ENCODE assay signal across 35 cellular contexts in the genomic region with DNA sequence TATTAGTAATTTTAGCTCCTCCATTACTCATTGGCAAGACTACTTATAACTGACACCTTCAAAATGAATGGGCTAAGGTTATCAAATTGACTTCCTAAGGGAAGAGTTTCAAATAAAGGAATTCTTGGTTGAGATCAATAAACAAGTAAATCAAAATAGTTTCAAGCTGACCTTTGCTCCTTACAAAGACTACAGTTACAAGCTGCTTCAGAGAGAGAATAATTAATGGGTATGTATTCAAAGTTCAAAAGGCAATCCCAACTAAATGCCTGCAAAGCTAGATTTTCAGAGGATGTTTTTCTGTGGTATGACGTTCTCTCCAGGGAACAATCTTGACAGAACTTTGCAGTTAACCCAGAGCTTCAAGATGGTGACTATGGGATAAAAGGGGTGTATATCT.
"Had no signal": no experiment of that assay in that cellular context is flagged by ENCODE, and none has a peak within 500 bp of the region (broad histone marks: within the 10 kb centered on the region; RNA-seq: fewer than 3 reads in every experiment).

No MANE protein-coding gene starts in this region.

- DNase-seq: activated B cell treated with CpG ODN at 0.5 μM for 24 hours; activated CD4-positive, alpha-beta T cell treated with anti-CD3 and anti-CD28 coated beads for 48 hours; activated CD4-positive, alpha-beta T cell treated with anti-CD3 and anti-CD28 coated beads, Interleukin-2, amount 50 U/mL, for 1 hour; activated CD4-positive, alpha-beta T cell treated with anti-CD3 and anti-CD28 coated beads, Interleukin-2, amount 50 U/mL, for 48 hours; activated CD8-positive, alpha-beta memory T cell treated with anti-CD3 and anti-CD28 coated beads for 24 hours; activated CD8-positive, alpha-beta T cell treated with anti-CD3 and anti-CD28 coated beads for 36 hours; activated effector memory CD4-positive, alpha-beta T cell treated with anti-CD3 and anti-CD28 coated beads, Interleukin-2, amount 50 U/mL, for 16 hours; activated naive CD4-positive, alpha-beta T cell treated with anti-CD3 and anti-CD28 coated beads for 36 hours; activated naive CD8-positive, alpha-beta T cell treated with anti-CD3 and anti-CD28 coated beads for 36 hours; activated naive CD8-positive, alpha-beta T cell treated with anti-CD3 and anti-CD28 coated beads, Interleukin-2, amount 50 U/mL, for 24 hours; activated T-cell treated with anti-CD3 and anti-CD28 coated beads, Interleukin-2, amount 50 U/mL, for 1 hour; activated T-cell treated with anti-CD3 and anti-CD28 coated beads, Interleukin-2, amount 50 U/mL, for 48 hours; adrenal gland; amygdala; aorta; central memory CD4-positive, alpha-beta T cell; cerebellar nuclear complex; colonic mucosa; effector CD8-positive, alpha-beta T cell; esophagus squamous epithelium; foreskin melanocyte; T-helper 1 cell; T-helper 17 cell; T1000; WERI-Rb-1 had no signal

- H3K4me3 Mint-ChIP-seq: activated B cell treated with CpG ODN at 0.5 μM for 24 hours; activated CD8-positive, alpha-beta T cell treated with anti-CD3 and anti-CD28 coated beads for 36 hours; activated naive CD4-positive, alpha-beta T cell treated with anti-CD3 and anti-CD28 coated beads for 36 hours; activated naive CD4-positive, alpha-beta T cell treated with anti-CD3 and anti-CD28 coated beads, Interleukin-2, amount 50 U/mL, for 24 hours; activated naive CD8-positive, alpha-beta T cell treated with anti-CD3 and anti-CD28 coated beads for 36 hours; activated naive CD8-positive, alpha-beta T cell treated with anti-CD3 and anti-CD28 coated beads, Interleukin-2, amount 50 U/mL, for 24 hours; activated T-helper 1 cell treated with anti-CD3 and anti-CD28 coated beads, Interleukin-12 subunit alpha, Interleukin-12 subunit beta, Interleukin-2, Interleukin-4 antibody, amounts not matched to agents 30 ng/mL and 10 ng/mL and 1 ng/mL, durations not matched to agents 14 hours and 24 hours and 36 hours; brain; T-helper 17 cell; T-helper 2 cell treated with Interferon-gamma antibody and Interleukin-4, amounts not matched to agents 5 μg/mL and 100 μg/mL, for 36 hours had no signal

- H3K27me3 Mint-ChIP-seq: activated B cell treated with CpG ODN at 0.5 μM for 24 hours; activated CD8-positive, alpha-beta T cell treated with anti-CD3 and anti-CD28 coated beads for 36 hours; activated naive CD4-positive, alpha-beta T cell treated with anti-CD3 and anti-CD28 coated beads, Interleukin-2, amount 50 U/mL, for 24 hours; activated naive CD8-positive, alpha-beta T cell treated with anti-CD3 and anti-CD28 coated beads for 36 hours; activated naive CD8-positive, alpha-beta T cell treated with anti-CD3 and anti-CD28 coated beads, Interleukin-2, amount 50 U/mL, for 24 hours; brain; T-helper 17 cell had no signal

- ATAC-seq: activated CD4-positive, CD25-positive, alpha-beta regulatory T cell treated with anti-CD3 and anti-CD28 coated beads, Interleukin-2, amount 50 U/mL, for 24 hours; activated CD8-positive, alpha-beta T cell treated with anti-CD3 and anti-CD28 coated beads for 36 hours; activated naive CD8-positive, alpha-beta T cell treated with anti-CD3 and anti-CD28 coated beads, Interleukin-2, amount 50 U/mL, for 24 hours; gastroesophageal sphincter; T-helper 17 cell had no signal

- H3K4me1 Mint-ChIP-seq: activated B cell treated with CpG ODN at 0.5 μM for 24 hours; activated naive CD4-positive, alpha-beta T cell treated with anti-CD3 and anti-CD28 coated beads, Interleukin-2, amount 50 U/mL, for 24 hours; activated naive CD8-positive, alpha-beta T cell treated with anti-CD3 and anti-CD28 coated beads for 36 hours; activated naive CD8-positive, alpha-beta T cell treated with anti-CD3 and anti-CD28 coated beads, Interleukin-2, amount 50 U/mL, for 24 hours; T-helper 17 cell had no signal

- H3K27ac ChIP-seq: adrenal gland, breast epithelium, cardiac muscle cell, colonic mucosa, epithelial cell of prostate, esophagus squamous epithelium, gastroesophageal sphincter, WERI-Rb-1 had no signal

- H3K27me3 ChIP-seq: adrenal gland, breast epithelium, cardiac muscle cell, colonic mucosa, esophagus squamous epithelium, gastroesophageal sphincter had no signal

- H3K9me3 Mint-ChIP-seq: activated B cell treated with CpG ODN at 0.5 μM for 24 hours; activated CD8-positive, alpha-beta T cell treated with anti-CD3 and anti-CD28 coated beads for 36 hours; activated naive CD4-positive, alpha-beta T cell treated with anti-CD3 and anti-CD28 coated beads for 36 hours; activated naive CD4-positive, alpha-beta T cell treated with anti-CD3 and anti-CD28 coated beads, Interleukin-2, amount 50 U/mL, for 24 hours; activated naive CD8-positive, alpha-beta T cell treated with anti-CD3 and anti-CD28 coated beads for 36 hours; activated naive CD8-positive, alpha-beta T cell treated with anti-CD3 and anti-CD28 coated beads, Interleukin-2, amount 50 U/mL, for 24 hours; activated T-helper 1 cell treated with anti-CD3 and anti-CD28 coated beads, Interleukin-12 subunit alpha, Interleukin-12 subunit beta, Interleukin-2, Interleukin-4 antibody, amounts not matched to agents 30 ng/mL and 10 ng/mL and 1 ng/mL, durations not matched to agents 14 hours and 24 hours and 36 hours; activated T-helper 2 cell treated with anti-CD3 and anti-CD28 coated beads, Interferon-gamma antibody, Interleukin-2, Interleukin-4, amounts not matched to agents 10 μg/mL and 5 μg/mL and 100 μg/mL, durations not matched to agents 14 hours and 24 hours and 36 hours; brain; T-helper 2 cell treated with Interferon-gamma antibody and Interleukin-4, amounts not matched to agents 5 μg/mL and 100 μg/mL, for 36 hours had no signal

- H3K4me3 ChIP-seq: adrenal gland, breast epithelium, cardiac muscle cell, colonic mucosa, esophagus squamous epithelium, gastroesophageal sphincter had no signal

- H3K36me3 ChIP-seq: adrenal gland, breast epithelium, cardiac muscle cell, colonic mucosa, WERI-Rb-1 had no signal

- H3K9me3 ChIP-seq: adrenal gland, breast epithelium, colonic mucosa, esophagus squamous epithelium, gastroesophageal sphincter had no signal

- H3K27ac Mint-ChIP-seq: activated B cell treated with CpG ODN at 0.5 μM for 24 hours; activated CD8-positive, alpha-beta T cell treated with anti-CD3 and anti-CD28 coated beads for 36 hours; activated naive CD4-positive, alpha-beta T cell treated with anti-CD3 and anti-CD28 coated beads for 36 hours; activated naive CD4-positive, alpha-beta T cell treated with anti-CD3 and anti-CD28 coated beads, Interleukin-2, amount 50 U/mL, for 24 hours; activated naive CD8-positive, alpha-beta T cell treated with anti-CD3 and anti-CD28 coated beads for 36 hours; activated naive CD8-positive, alpha-beta T cell treated with anti-CD3 and anti-CD28 coated beads, Interleukin-2, amount 50 U/mL, for 24 hours; activated T-helper 1 cell treated with anti-CD3 and anti-CD28 coated beads, Interleukin-12 subunit alpha, Interleukin-12 subunit beta, Interleukin-2, Interleukin-4 antibody, amounts not matched to agents 30 ng/mL and 10 ng/mL and 1 ng/mL, durations not matched to agents 14 hours and 24 hours and 36 hours; activated T-helper 2 cell treated with anti-CD3 and anti-CD28 coated beads, Interferon-gamma antibody, Interleukin-2, Interleukin-4, amounts not matched to agents 10 μg/mL and 5 μg/mL and 100 μg/mL, durations not matched to agents 14 hours and 24 hours and 36 hours; brain; T-helper 17 cell; T-helper 2 cell treated with Interferon-gamma antibody and Interleukin-4, amounts not matched to agents 5 μg/mL and 100 μg/mL, for 36 hours had no signal

- H3K4me1 ChIP-seq: adrenal gland, breast epithelium, colonic mucosa, esophagus squamous epithelium had no signal
